In the genomic region with DNA sequence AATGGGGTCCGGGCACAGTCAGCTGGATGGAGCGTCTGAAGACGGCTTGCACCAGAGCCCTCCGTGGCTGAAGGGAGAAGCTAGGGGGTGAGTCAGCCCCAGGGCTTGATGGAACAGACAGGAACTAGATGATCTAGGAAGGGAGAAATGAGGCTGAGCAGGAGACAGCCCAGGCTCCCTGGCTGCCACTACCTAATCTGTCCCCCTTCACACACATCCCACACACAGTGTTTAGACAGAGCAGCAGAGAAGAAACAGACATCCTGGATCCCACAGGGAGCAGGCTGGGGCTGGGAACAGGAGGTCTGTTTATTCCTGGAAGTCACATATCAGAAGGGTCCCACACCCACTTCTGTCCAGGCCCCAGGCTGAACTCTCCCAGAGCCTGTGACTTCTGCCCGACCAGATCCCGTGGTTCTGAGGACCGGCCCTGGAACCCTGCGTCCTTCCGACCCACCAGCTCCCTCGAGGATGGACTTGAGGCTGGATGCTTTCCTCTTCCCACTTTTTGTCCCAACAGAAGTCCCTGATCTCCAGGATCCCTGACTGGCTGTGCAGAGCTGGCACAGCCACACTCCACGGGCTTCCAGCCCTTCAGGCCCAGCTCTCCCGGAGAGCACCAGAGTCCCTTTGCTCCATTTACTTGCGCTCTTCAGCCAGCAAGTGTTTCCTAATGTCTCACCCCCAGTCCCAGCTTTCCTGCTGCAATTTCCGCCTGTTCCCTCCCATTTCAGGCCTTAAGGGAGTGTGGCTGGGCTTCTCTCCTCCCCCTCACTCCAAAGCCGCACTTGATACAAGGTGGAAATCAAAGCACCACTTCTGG, we compare ENCODE assay signal across 8 cellular contexts. TPM values are rescaled to one million over a fixed set of nuclear protein-coding genes. Genes with fewer than 3 reads are reported as not detected.
DNase-seq lines count a peak whose midpoint lies in the region; ATAC-seq and TF ChIP-seq lines count a peak whose summit lies in the region.

No MANE protein-coding gene starts in this region.

- H3K9me3 Mint-ChIP-seq in stimulated activated naive CD8-positive, alpha-beta T cell treated with anti-CD3 and anti-CD28 coated beads, Interleukin-15, Interleukin-2, amounts not matched to agents 100 ng/mL and 50 ng/mL, for 24 hours = no peaks in the 10 kb centered on the region
- H3K9me3 Mint-ChIP-seq in mesothelial cell of epicardium = no peaks in the 10 kb centered on the region

- no peak for ATAC-seq in stimulated activated naive CD8-positive, alpha-beta T cell treated with anti-CD3 and anti-CD28 coated beads, Interleukin-15, Interleukin-2, amounts not matched to agents 100 U/mL and 50 U/mL, for 24 hours

- H3K4me3 Mint-ChIP-seq in stimulated activated naive CD8-positive, alpha-beta T cell treated with anti-CD3 and anti-CD28 coated beads, Interleukin-15, Interleukin-2, amounts not matched to agents 100 ng/mL and 50 ng/mL, for 24 hours = no peak overlapping the region
- H3K4me3 Mint-ChIP-seq in mesothelial cell of epicardium = no peak overlapping the region

- no peaks in the 10 kb centered on the region for H3K27me3 Mint-ChIP-seq in stimulated activated naive CD8-positive, alpha-beta T cell treated with anti-CD3 and anti-CD28 coated beads, Interleukin-15, Interleukin-2, amounts not matched to agents 100 ng/mL and 50 ng/mL, for 24 hours
- H3K27me3 Mint-ChIP-seq in mesothelial cell of epicardium (ENCODE audit: low read depth) = no peaks in the 10 kb centered on the region

- no peak for DNase-seq in stimulated activated naive CD8-positive, alpha-beta T cell treated with anti-CD3 and anti-CD28 coated beads, Interleukin-15, Interleukin-2, amounts not matched to agents 100 U/mL and 50 U/mL, for 24 hours
- DNase-seq in dermis blood vessel endothelial cell (peak; percentile 74), mesothelial cell of epicardium (ENCODE audit: low spot score in 2 of 2, unreplicated experiment in 2 of 2) (no peak), putamen (ENCODE audit: low spot score) (no peak), NCI-H1694 treated with DMSO at 0.1 percent for 48 hours (lab: John Stamatoyannopoulos, UW) (no peak), NCI-H526 (lab: John Stamatoyannopoulos, UW) (no peak), A172 (ENCODE audit: low spot score) (no peak)

- H3K4me1 Mint-ChIP-seq in stimulated activated naive CD8-positive, alpha-beta T cell treated with anti-CD3 and anti-CD28 coated beads, Interleukin-15, Interleukin-2, amounts not matched to agents 100 ng/mL and 50 ng/mL, for 24 hours (ENCODE audit: low read depth) = peaks cover 55% of the 10 kb centered on the region
- H3K4me1 Mint-ChIP-seq in mesothelial cell of epicardium = peaks cover 31% of the 10 kb centered on the region

- peak overlapping the region; percentile 67 for H3K27ac Mint-ChIP-seq in stimulated activated naive CD8-positive, alpha-beta T cell treated with anti-CD3 and anti-CD28 coated beads, Interleukin-15, Interleukin-2, amounts not matched to agents 100 ng/mL and 50 ng/mL, for 24 hours
- H3K27ac Mint-ChIP-seq in mesothelial cell of epicardium = peak overlapping the region; percentile 90

- peaks cover 22% of the 10 kb centered on the region for H3K36me3 Mint-ChIP-seq in stimulated activated naive CD8-positive, alpha-beta T cell treated with anti-CD3 and anti-CD28 coated beads, Interleukin-15, Interleukin-2, amounts not matched to agents 100 ng/mL and 50 ng/mL, for 24 hours (ENCODE audit: low read depth)
- peaks cover 10% of the 10 kb centered on the region for H3K36me3 Mint-ChIP-seq in mesothelial cell of epicardium

- TF ChIP-seq CTCF in mesothelial cell of epicardium (IDR thresholded peaks at IDR 0.05; ENCODE audit: unreplicated experiment) = no peak

RNA-seq across cellular contexts. Expression of gene GPBAR1, which starts 1.5 kb away (rescaled TPM):
- total RNA-seq in dermis blood vessel endothelial cell (not detected in 2 replicates), mesothelial cell of epicardium (0.55 to 0.93 TPM (median 0.78 TPM) in 3 replicates)
- not detected in 2 replicates for total RNA-seq in A172 (2014; rRNA removed; shearing (Covaris generic))

RNA-seq across cellular contexts. Expression of gene AAMP, which starts 10.6 kb away (rescaled TPM):
- total RNA-seq in dermis blood vessel endothelial cell (162 and 185 TPM in 2 replicates), mesothelial cell of epicardium (66.6 to 67.2 TPM (median 67.1 TPM) in 3 replicates)
- total RNA-seq in A172 (2014; rRNA removed; shearing (Covaris generic)) = 217 and 254 TPM in 2 replicates

RNA-seq across cellular contexts. Expression of gene PNKD, which starts 11.0 kb away (rescaled TPM):
- total RNA-seq in dermis blood vessel endothelial cell = 26.5 and 50.2 TPM in 2 replicates
- total RNA-seq in mesothelial cell of epicardium = 63.2 to 70.4 TPM (median 69.5 TPM) in 3 replicates
- total RNA-seq in A172 (2014; rRNA removed; shearing (Covaris generic)) = 68.9 and 78.6 TPM in 2 replicates

RNA-seq across cellular contexts. Expression of gene TMBIM1, which starts 33.0 kb away (rescaled TPM):
- total RNA-seq in dermis blood vessel endothelial cell (134 and 157 TPM in 2 replicates), mesothelial cell of epicardium (74.9 to 82.6 TPM (median 80.7 TPM) in 3 replicates)
- 154 and 170 TPM in 2 replicates for total RNA-seq in A172 (2014; rRNA removed; shearing (Covaris generic))

RNA-seq across cellular contexts. Expression of gene ARPC2, which starts 42.3 kb away (rescaled TPM):
- total RNA-seq in dermis blood vessel endothelial cell = 278 and 352 TPM in 2 replicates
- total RNA-seq in mesothelial cell of epicardium = 274 to 279 TPM (median 276 TPM) in 3 replicates
- 489 and 514 TPM in 2 replicates for total RNA-seq in A172 (2014; rRNA removed; shearing (Covaris generic))
